ENCODE assay signal across 27 cellular contexts in the genomic region with DNA sequence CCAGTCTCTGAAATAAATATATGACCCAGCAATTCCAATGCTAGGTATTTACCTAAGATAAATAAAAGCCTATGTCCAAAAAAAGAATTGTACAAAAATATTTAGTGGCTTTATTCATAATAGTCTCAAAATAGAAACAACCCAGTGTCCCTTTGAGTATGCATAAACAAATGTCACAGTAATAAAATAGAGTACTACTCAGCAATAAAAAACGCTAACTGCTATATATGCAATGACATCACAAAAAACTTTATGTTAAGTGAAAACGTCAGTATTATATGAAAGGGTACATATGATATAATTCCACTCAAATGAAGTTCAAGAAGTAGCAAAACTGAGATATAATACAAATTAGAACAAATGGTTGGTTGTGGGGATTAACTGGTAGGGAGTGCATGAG.
"Had no signal": no experiment of that assay in that cellular context is flagged by ENCODE, and none has a peak within 500 bp of the region (broad histone marks: within the 10 kb centered on the region; RNA-seq: fewer than 3 reads in every experiment).

No MANE protein-coding gene starts in this region.

- H3K9me3 ChIP-seq: ovary, stomach, thoracic aorta, thyroid gland, upper lobe of left lung, vagina had no signal

- H3K27ac ChIP-seq: neural progenitor cell, ovary, parathyroid adenoma, psoas muscle, skin epidermis, spleen, stomach, thoracic aorta, thyroid gland, tibial nerve, upper lobe of left lung, vagina had no signal

- H3K27me3 ChIP-seq: neural progenitor cell, ovary, spleen, stomach, thyroid gland, tibial nerve, upper lobe of left lung, vagina had no signal

- FAIRE-seq: urothelium cell line had no signal

- H3K9ac ChIP-seq: neural progenitor cell, parathyroid adenoma had no signal

- ATAC-seq: natural killer cell; psoas muscle; right cardiac atrium; sciatic nerve; stimulated activated memory B cell treated with anti-CD40 and anti-IgM and Interleukin-4, amounts not matched to agents 10 μg/mL and 1 μg/mL and 100 μg/mL, for 72 hours had no signal

- H2AFZ ChIP-seq: neural progenitor cell, parathyroid adenoma had no signal

- H3K4me3 ChIP-seq: neural progenitor cell, ovary, psoas muscle, skin epidermis, smooth muscle cell, spleen, stomach, thoracic aorta, thyroid gland, tibial nerve, upper lobe of left lung, vagina had no signal

- H3K79me2 ChIP-seq: parathyroid adenoma had no signal

- H3K36me3 ChIP-seq: neural progenitor cell, ovary, spleen, stomach, thoracic aorta, thyroid gland, tibial nerve, upper lobe of left lung, vagina had no signal

- DNase-seq: natural killer cell; occipital lobe; ovary; posterior cingulate gyrus; psoas muscle; right cardiac atrium; spleen; stimulated activated CD4-positive, alpha-beta T cell treated with anti-CD3 and anti-CD28 coated beads, Interleukin-12 subunit alpha, Interleukin-12 subunit beta, amount 100 ng/mL, for 4 hours; stimulated activated CD4-positive, alpha-beta T cell treated with anti-CD3 and anti-CD28 coated beads, Interleukin-1b, Interleukin-23, amount 100 ng/mL, for 48 hours; stimulated activated CD4-positive, alpha-beta T cell treated with anti-CD3 and anti-CD28 coated beads, Interleukin-4, amount 100 ng/mL, for 1 hour; stimulated activated CD4-positive, alpha-beta T cell treated with anti-CD3 and anti-CD28 coated beads, Interleukin-4, amount 100 ng/mL, for 4 hours; stimulated activated CD8-positive, alpha-beta memory T cell treated with anti-CD3 and anti-CD28 coated beads, Interleukin-4, amount 100 ng/mL, for 48 hours; stimulated activated naive CD4-positive, alpha-beta T cell treated with Interleukin-2 at 50 U/mL for 16 hours; stomach; thyroid gland; trophoblast cell; upper lobe of left lung had no signal

- H3K4me1 ChIP-seq: neural progenitor cell, parathyroid adenoma, psoas muscle, spleen, stomach, thyroid gland, tibial nerve, upper lobe of left lung, vagina had no signal

- H3K4me2 ChIP-seq: neural progenitor cell, smooth muscle cell had no signal
